Comparison of ENCODE assay signal across 8 cellular contexts in genomic region chr11:78465169-78465942, GRCh38. TPM values are rescaled to one million over a fixed set of nuclear protein-coding genes. Genes with fewer than 3 reads are reported as not detected.
DNase-seq lines count a peak whose midpoint lies in the region; ATAC-seq, FAIRE-seq and TF ChIP-seq lines count a peak whose summit lies in the region.

No MANE protein-coding gene starts in this region.

- WGBS in aorta, 2 donors = 94 to 97% methylated on average over 15 to 19 of the region's 19 CpGs

- intact Hi-C loops in mucosa of descending colon (cut with DNase I, micrococcal nuclease) (no loop called here), aorta (cut with DNase I) (no loop called here)

- H3K4me3 ChIP-seq in SU-DHL-6 (ENCODE audit: insufficient read depth, low read length, poor library complexity, severe bottlenecking) = no peak overlapping the region
- H3K4me3 ChIP-seq in mucosa of descending colon = no peak overlapping the region
- no peak overlapping the region for H3K4me3 ChIP-seq in aorta (ENCODE audit: low read length in 2 of 2)
- H3K4me3 ChIP-seq in right atrium auricular region = no peak overlapping the region

- H2AFZ ChIP-seq in SU-DHL-6 (ENCODE audit: low read depth, low read length, severe bottlenecking) = no peak overlapping the region

- H4K20me1 ChIP-seq in SU-DHL-6 (ENCODE audit: low read depth, low read length) = no peaks in the 10 kb centered on the region

- no peak for FAIRE-seq in urothelium cell line (lab: Jason Lieb, UNC)

- no peaks in the 10 kb centered on the region for H3K79me2 ChIP-seq in SU-DHL-6 (ENCODE audit: insufficient read depth, low read length)

- H3K27ac ChIP-seq in SU-DHL-6 (ENCODE audit: low read depth, low read length) (peak overlapping the region; percentile 70), aorta (ENCODE audit: low read depth in 1 of 2, low read length in 2 of 2) (no peak overlapping the region), right atrium auricular region (no peak overlapping the region)

- H3K27me3 ChIP-seq in SU-DHL-6 (ENCODE audit: low read length) (no peaks in the 10 kb centered on the region), aorta (ENCODE audit: control insufficient read depth in 1 of 2, insufficient read depth in 2 of 2, low read length in 1 of 2) (no peaks in the 10 kb centered on the region), right atrium auricular region (no peaks in the 10 kb centered on the region)

- no peak for TF ChIP-seq CTCF in SU-DHL-6 (IDR thresholded peaks at IDR 0.05; ENCODE audit: insufficient read depth, low read length, poor library complexity, severe bottlenecking)
- no peak for TF ChIP-seq CTCF in mucosa of descending colon (IDR thresholded peaks at IDR 0.05)
- TF ChIP-seq CTCF in right atrium auricular region (IDR thresholded peaks at IDR 0.05) = no peak

- H3K9me2 ChIP-seq in SU-DHL-6 (replicated peaks; ENCODE audit: insufficient read depth, low read length) = no peaks in the 10 kb centered on the region

- H3K4me1 ChIP-seq in mucosa of descending colon (ENCODE audit: low read depth) (no peaks in the 10 kb centered on the region), aorta (ENCODE audit: control insufficient read depth in 1 of 2, insufficient read depth in 2 of 2, low read length in 2 of 2) (no peaks in the 10 kb centered on the region), right atrium auricular region (no peaks in the 10 kb centered on the region)

- peaks cover 13% of the 10 kb centered on the region; the same call in 1 of the 2 replicates for H3F3A ChIP-seq in SU-DHL-6 (ENCODE audit: insufficient read depth)

- H3K9me3 ChIP-seq in SU-DHL-6 (ENCODE audit: insufficient read depth, low read length) (no peaks in the 10 kb centered on the region), mucosa of descending colon (no peaks in the 10 kb centered on the region), aorta (ENCODE audit: control insufficient read depth, low read length) (no peaks in the 10 kb centered on the region), right atrium auricular region (no peaks in the 10 kb centered on the region)

- DNase-seq in mucosa of descending colon (peak in 2 of 3 donors; percentile 47 to 56), aorta (no peak), urothelium cell line (ENCODE audit: low spot score) (no peak), right atrium auricular region (ENCODE audit: low spot score) (no peak), NCI-H2196 treated with DMSO at 0.1 percent for 48 hours (lab: John Stamatoyannopoulos, UW; ENCODE audit: unreplicated experiment) (no peak)

- peak; percentile 98 for ATAC-seq in GM18870 (IDR thresholded peaks at IDR 0.05; ENCODE audit: unreplicated experiment)
- ATAC-seq in HG02759 (IDR thresholded peaks at IDR 0.05; ENCODE audit: unreplicated experiment) = peak; percentile 99
- ATAC-seq in mucosa of descending colon = peak; percentile 91
- no peak for ATAC-seq in aorta (ENCODE audit: low FRiP score)

- H3K36me3 ChIP-seq in SU-DHL-6 (ENCODE audit: low read length) (peaks cover 17% of the 10 kb centered on the region), mucosa of descending colon (ENCODE audit: low read depth) (no peaks in the 10 kb centered on the region), aorta (ENCODE audit: control insufficient read depth in 1 of 2, insufficient read depth in 2 of 2, low read length in 1 of 2) (no peaks in the 10 kb centered on the region), right atrium auricular region (no peaks in the 10 kb centered on the region)

- peak overlapping the region; percentile 42 for H3K4me2 ChIP-seq in SU-DHL-6 (ENCODE audit: low read depth, low read length, poor library complexity, severe bottlenecking)

- peak overlapping the region; percentile 28; the same call in 1 of the 2 replicates for H3K9ac ChIP-seq in SU-DHL-6 (ENCODE audit: low read length)

RNA-seq across cellular contexts. Expression of gene GAB2, which starts 47.7 kb away (rescaled TPM):
- total RNA-seq in mucosa of descending colon (10 to 100 TPM; 21.5 to 36.1 (median 26.6) TPM), aorta (10 to 100 TPM; 80.9 to 82.6 TPM), right atrium auricular region (10 to 100 TPM; 22.0 to 33.7 TPM)
- 10 to 100 TPM; 19.3 to 29.4 TPM for polyA plus RNA-seq in aorta

Comparison
In these comparisons a context has a peak if more than half of its experiments do, and no peak if none do; other contexts are left out.
1. DNase-seq: peak in mucosa of descending colon (2 of 3); none in aorta (0 of 2), urothelium cell line (single experiment), right atrium auricular region (single experiment) and NCI-H2196 treated with DMSO at 0.1 percent for 48 hours (single experiment).